Comparison of ENCODE assay signal across 39 cellular contexts in genomic region chr19:36807029-36807428, GRCh38.
"Had no signal": no experiment of that assay in that cellular context is flagged by ENCODE, and none has a peak within 500 bp of the region (broad histone marks: within the 10 kb centered on the region; RNA-seq: fewer than 3 reads in every experiment).

No MANE protein-coding gene starts in this region.

- H3K4me3 Mint-ChIP-seq: activated CD4-positive, alpha-beta memory T cell treated with anti-CD3 and anti-CD28 coated beads, Interleukin-2, amount 10 ng/mL, durations not matched to agents 7 days and 5 days; activated CD4-positive, alpha-beta T cell treated with anti-CD3 and anti-CD28 coated beads for 36 hours; activated CD4-positive, alpha-beta T cell treated with anti-CD3 and anti-CD28 coated beads, Interleukin-2, amount 10 ng/mL, durations not matched to agents 7 days and 5 days; activated CD8-positive, alpha-beta memory T cell treated with anti-CD3 and anti-CD28 coated beads, Interleukin-2, amount 10 ng/mL, durations not matched to agents 7 days and 5 days; activated CD8-positive, alpha-beta T cell treated with anti-CD3 and anti-CD28 coated beads, Interleukin-2, amount 10 ng/mL, durations not matched to agents 7 days and 5 days; activated naive CD4-positive, alpha-beta T cell treated with anti-CD3 and anti-CD28 coated beads, Interleukin-2, amount 10 ng/mL, durations not matched to agents 7 days and 5 days; activated naive CD4-positive, alpha-beta T cell treated with anti-CD3 and anti-CD28 coated beads, Interleukin-2, amount 50 U/mL, for 24 hours; activated naive CD8-positive, alpha-beta T cell; activated naive CD8-positive, alpha-beta T cell treated with anti-CD3 and anti-CD28 coated beads, Interleukin-2, amount 10 ng/mL, durations not matched to agents 7 days and 5 days; activated naive CD8-positive, alpha-beta T cell treated with anti-CD3 and anti-CD28 coated beads, Interleukin-2, amount 50 U/mL, for 24 hours; activated T-cell treated with anti-CD3 and anti-CD28 coated beads, Interleukin-2, amount 50 U/mL, for 24 hours; brain; central memory CD8-positive, alpha-beta T cell; T-helper 1 cell treated with Interleukin-12 subunit alpha and Interleukin-12 subunit beta and Interleukin-4 antibody, amounts not matched to agents 30 μg/mL and 1 μg/mL, for 36 hours; T-helper 2 cell treated with Interferon-gamma antibody and Interleukin-4, amounts not matched to agents 5 μg/mL and 100 μg/mL, for 36 hours; WTC11 had no signal

- H3K4me1 Mint-ChIP-seq: activated CD4-positive, alpha-beta memory T cell treated with anti-CD3 and anti-CD28 coated beads, Interleukin-2, amount 10 ng/mL, durations not matched to agents 7 days and 5 days; activated CD4-positive, alpha-beta T cell treated with anti-CD3 and anti-CD28 coated beads for 36 hours; activated CD4-positive, alpha-beta T cell treated with anti-CD3 and anti-CD28 coated beads, Interleukin-2, amount 10 ng/mL, durations not matched to agents 7 days and 5 days; activated CD8-positive, alpha-beta memory T cell treated with anti-CD3 and anti-CD28 coated beads, Interleukin-2, amount 10 ng/mL, durations not matched to agents 7 days and 5 days; activated naive CD4-positive, alpha-beta T cell treated with anti-CD3 and anti-CD28 coated beads, Interleukin-2, amount 10 ng/mL, durations not matched to agents 7 days and 5 days; activated naive CD4-positive, alpha-beta T cell treated with anti-CD3 and anti-CD28 coated beads, Interleukin-2, amount 50 U/mL, for 24 hours; activated naive CD8-positive, alpha-beta T cell treated with anti-CD3 and anti-CD28 coated beads, Interleukin-2, amount 10 ng/mL, durations not matched to agents 7 days and 5 days; activated naive CD8-positive, alpha-beta T cell treated with anti-CD3 and anti-CD28 coated beads, Interleukin-2, amount 50 U/mL, for 24 hours; brain; central memory CD8-positive, alpha-beta T cell had no signal

- H3K4me1 ChIP-seq: ascending aorta had no signal

- H3K27me3 ChIP-seq: ascending aorta, cardiac muscle cell had no signal

- DNase-seq: activated CD4-positive, alpha-beta memory T cell treated with anti-CD3 and anti-CD28 coated beads, Interleukin-2, amount 10 ng/mL, durations not matched to agents 7 days and 5 days; activated CD4-positive, alpha-beta T cell treated with anti-CD3 and anti-CD28 coated beads for 1 hour; activated CD4-positive, alpha-beta T cell treated with anti-CD3 and anti-CD28 coated beads for 36 hours; activated CD4-positive, alpha-beta T cell treated with anti-CD3 and anti-CD28 coated beads for 48 hours; activated CD4-positive, alpha-beta T cell treated with anti-CD3 and anti-CD28 coated beads, Interleukin-2, amount 10 ng/mL, durations not matched to agents 7 days and 5 days; activated CD4-positive, alpha-beta T cell treated with anti-CD3 and anti-CD28 coated beads, Interleukin-2, amount 50 U/mL, for 48 hours; activated CD4-positive, CD25-positive, alpha-beta regulatory T cell; activated CD8-positive, alpha-beta memory T cell treated with anti-CD3 and anti-CD28 coated beads for 24 hours; activated CD8-positive, alpha-beta memory T cell treated with anti-CD3 and anti-CD28 coated beads, Interleukin-2, amount 10 ng/mL, durations not matched to agents 7 days and 5 days; activated CD8-positive, alpha-beta memory T cell treated with anti-CD3 and anti-CD28 coated beads, Interleukin-2, amount 50 U/mL, for 48 hours; activated CD8-positive, alpha-beta T cell treated with anti-CD3 and anti-CD28 coated beads, Interleukin-2, amount 10 ng/mL, durations not matched to agents 7 days and 5 days; activated effector memory CD4-positive, alpha-beta T cell treated with Interleukin-2 at 50 U/mL for 16 hours; activated gamma-delta T cell; activated naive CD4-positive, alpha-beta T cell treated with anti-CD3 and anti-CD28 coated beads, Interleukin-2, amount 10 ng/mL, durations not matched to agents 7 days and 5 days; activated naive CD4-positive, alpha-beta T cell treated with Interleukin-2 at 50 U/mL for 16 hours; activated naive CD8-positive, alpha-beta T cell treated with anti-CD3 and anti-CD28 coated beads, Interleukin-2, amount 10 ng/mL, durations not matched to agents 7 days and 5 days; activated naive CD8-positive, alpha-beta T cell treated with anti-CD3 and anti-CD28 coated beads, Interleukin-2, amount 50 U/mL, for 24 hours; activated T-cell treated with anti-CD3 and anti-CD28 coated beads, Interleukin-2, amount 50 U/mL, for 24 hours; activated T-cell treated with anti-CD3 and anti-CD28 coated beads, Interleukin-2, amount 50 U/mL, for 48 hours; amygdala; anterior cingulate cortex; caudate nucleus; cerebellar nuclear complex; T-helper 1 cell; T-helper 2 cell; T-helper 9 cell; WERI-Rb-1 had no signal

- H3K27ac ChIP-seq: ascending aorta, cardiac muscle cell, WERI-Rb-1 had no signal

- ATAC-seq: activated CD4-positive, alpha-beta T cell treated with anti-CD3 and anti-CD28 coated beads for 36 hours; activated CD4-positive, CD25-positive, alpha-beta regulatory T cell treated with anti-CD3 and anti-CD28 coated beads, Interleukin-2, amount 50 U/mL, for 24 hours; activated CD8-positive, alpha-beta memory T cell treated with anti-CD3 and anti-CD28 coated beads, Interleukin-2, amount 10 ng/mL, durations not matched to agents 7 days and 5 days; activated CD8-positive, alpha-beta T cell treated with anti-CD3 and anti-CD28 coated beads, Interleukin-2, amount 10 ng/mL, durations not matched to agents 7 days and 5 days; activated naive CD8-positive, alpha-beta T cell treated with anti-CD3 and anti-CD28 coated beads, Interleukin-2, amount 50 U/mL, for 24 hours; WTC11 had no signal

- H3K27ac Mint-ChIP-seq: activated CD4-positive, alpha-beta memory T cell treated with anti-CD3 and anti-CD28 coated beads, Interleukin-2, amount 10 ng/mL, durations not matched to agents 7 days and 5 days; activated CD4-positive, alpha-beta T cell treated with anti-CD3 and anti-CD28 coated beads for 36 hours; activated CD4-positive, alpha-beta T cell treated with anti-CD3 and anti-CD28 coated beads, Interleukin-2, amount 10 ng/mL, durations not matched to agents 7 days and 5 days; activated CD8-positive, alpha-beta memory T cell treated with anti-CD3 and anti-CD28 coated beads, Interleukin-2, amount 10 ng/mL, durations not matched to agents 7 days and 5 days; activated CD8-positive, alpha-beta T cell treated with anti-CD3 and anti-CD28 coated beads, Interleukin-2, amount 10 ng/mL, durations not matched to agents 7 days and 5 days; activated naive CD4-positive, alpha-beta T cell treated with anti-CD3 and anti-CD28 coated beads, Interleukin-2, amount 10 ng/mL, durations not matched to agents 7 days and 5 days; activated naive CD4-positive, alpha-beta T cell treated with anti-CD3 and anti-CD28 coated beads, Interleukin-2, amount 50 U/mL, for 24 hours; activated naive CD8-positive, alpha-beta T cell; activated naive CD8-positive, alpha-beta T cell treated with anti-CD3 and anti-CD28 coated beads, Interleukin-2, amount 10 ng/mL, durations not matched to agents 7 days and 5 days; activated naive CD8-positive, alpha-beta T cell treated with anti-CD3 and anti-CD28 coated beads, Interleukin-2, amount 50 U/mL, for 24 hours; activated T-cell treated with anti-CD3 and anti-CD28 coated beads, Interleukin-2, amount 50 U/mL, for 24 hours; activated T-helper 2 cell treated with anti-CD3 and anti-CD28 coated beads, Interferon-gamma antibody, Interleukin-2, Interleukin-4, amounts not matched to agents 10 μg/mL and 5 μg/mL and 100 μg/mL, durations not matched to agents 14 hours and 24 hours and 36 hours; brain; T-helper 1 cell treated with Interleukin-12 subunit alpha and Interleukin-12 subunit beta and Interleukin-4 antibody, amounts not matched to agents 30 μg/mL and 1 μg/mL, for 36 hours; T-helper 2 cell treated with Interferon-gamma antibody and Interleukin-4, amounts not matched to agents 5 μg/mL and 100 μg/mL, for 36 hours; WTC11 had no signal

- H3K4me3 ChIP-seq: ascending aorta, cardiac muscle cell had no signal

- H3K27me3 Mint-ChIP-seq: activated CD4-positive, alpha-beta memory T cell treated with anti-CD3 and anti-CD28 coated beads, Interleukin-2, amount 10 ng/mL, durations not matched to agents 7 days and 5 days; activated CD4-positive, alpha-beta T cell treated with anti-CD3 and anti-CD28 coated beads for 36 hours; activated CD4-positive, alpha-beta T cell treated with anti-CD3 and anti-CD28 coated beads, Interleukin-2, amount 10 ng/mL, durations not matched to agents 7 days and 5 days; activated CD8-positive, alpha-beta memory T cell treated with anti-CD3 and anti-CD28 coated beads, Interleukin-2, amount 10 ng/mL, durations not matched to agents 7 days and 5 days; activated naive CD4-positive, alpha-beta T cell treated with anti-CD3 and anti-CD28 coated beads, Interleukin-2, amount 10 ng/mL, durations not matched to agents 7 days and 5 days; activated naive CD4-positive, alpha-beta T cell treated with anti-CD3 and anti-CD28 coated beads, Interleukin-2, amount 50 U/mL, for 24 hours; activated naive CD8-positive, alpha-beta T cell; activated naive CD8-positive, alpha-beta T cell treated with anti-CD3 and anti-CD28 coated beads, Interleukin-2, amount 10 ng/mL, durations not matched to agents 7 days and 5 days; activated naive CD8-positive, alpha-beta T cell treated with anti-CD3 and anti-CD28 coated beads, Interleukin-2, amount 50 U/mL, for 24 hours; activated T-cell treated with anti-CD3 and anti-CD28 coated beads, Interleukin-2, amount 50 U/mL, for 24 hours; brain; central memory CD8-positive, alpha-beta T cell had no signal

- FAIRE-seq: TTC549 had no signal
